Comparison of ENCODE assay signal across 27 cellular contexts in genomic region chr15:69787791-69788190, GRCh38.
"Had no signal": no experiment of that assay in that cellular context is flagged by ENCODE, and none has a peak within 500 bp of the region (broad histone marks: within the 10 kb centered on the region; RNA-seq: fewer than 3 reads in every experiment).

No MANE protein-coding gene starts in this region.

- H3K4me3 Mint-ChIP-seq: dendritic cell treated with granulocyte-macrophage colony-stimulating factor and Interleukin-4, amounts not matched to agents 40 ng/mL and 50 ng/mL, for 4 days; immature natural killer cell; memory B cell; natural killer cell had no signal

- H3K27me3 ChIP-seq: colonic mucosa, neutrophil, tibial nerve, upper lobe of left lung had no signal

- H3K4me2 ChIP-seq: smooth muscle cell had no signal

- H3K36me3 ChIP-seq: colonic mucosa, neutrophil, thoracic aorta, tibial nerve, upper lobe of left lung had no signal

- H3K27ac Mint-ChIP-seq: dendritic cell treated with granulocyte-macrophage colony-stimulating factor and Interleukin-4, amounts not matched to agents 40 ng/mL and 50 ng/mL, for 4 days; immature natural killer cell; memory B cell; natural killer cell; progenitor cell of endocrine pancreas had no signal

- H3K4me1 ChIP-seq: colonic mucosa, parathyroid adenoma, upper lobe of left lung had no signal

- H3K79me2 ChIP-seq: parathyroid adenoma had no signal

- ATAC-seq: natural killer cell; sciatic nerve; stimulated activated naive CD8-positive, alpha-beta T cell treated with anti-CD3 and anti-CD28 coated beads, Interleukin-15, Interleukin-2, amounts not matched to agents 100 U/mL and 50 U/mL, for 24 hours had no signal

- H3K9me3 ChIP-seq: colonic mucosa, neutrophil, thoracic aorta had no signal

- H3K9ac ChIP-seq: parathyroid adenoma had no signal

- DNase-seq: colonic mucosa; effector memory CD4-positive, alpha-beta T cell; erythroblast; hypothalamus; immature natural killer cell; natural killer cell; stimulated activated CD4-positive, alpha-beta T cell treated with anti-CD3 and anti-CD28 coated beads, Interleukin-12 subunit alpha, Interleukin-12 subunit beta, amount 100 ng/mL, for 4 hours; stimulated activated CD4-positive, alpha-beta T cell treated with anti-CD3 and anti-CD28 coated beads, Interleukin-1b, Interleukin-23, amount 100 ng/mL, for 48 hours; stimulated activated CD4-positive, alpha-beta T cell treated with anti-CD3 and anti-CD28 coated beads, Interleukin-4, amount 100 ng/mL, for 1 hour; stimulated activated CD8-positive, alpha-beta memory T cell treated with anti-CD3 and anti-CD28 coated beads, Interleukin-4, amount 100 ng/mL, for 48 hours; stimulated activated naive CD8-positive, alpha-beta T cell treated with anti-CD3 and anti-CD28 coated beads, Interleukin-15, Interleukin-2, amounts not matched to agents 100 U/mL and 50 U/mL, for 24 hours; substantia nigra; upper lobe of left lung had no signal

- H3K36me3 Mint-ChIP-seq: memory B cell, natural killer cell had no signal

- H3K4me1 Mint-ChIP-seq: immature natural killer cell, natural killer cell had no signal

- H3K27ac ChIP-seq: colonic mucosa, neutrophil, parathyroid adenoma, thoracic aorta, tibial nerve, upper lobe of left lung had no signal

- H3K4me3 ChIP-seq: colonic mucosa, lung, smooth muscle cell, thoracic aorta, tibial nerve, upper lobe of left lung had no signal

- H2AFZ ChIP-seq: parathyroid adenoma had no signal

- H3K9me3 Mint-ChIP-seq: natural killer cell had no signal

- FAIRE-seq: endometrium, frontal cortex, keratinocyte, urothelium cell line had no signal
